In genomic region chr20:58377017-58377416, GRCh38 we compare ENCODE assay signal across 27 cellular contexts.
"Had no signal": no experiment of that assay in that cellular context is flagged by ENCODE, and none has a peak within 500 bp of the region (broad histone marks: within the 10 kb centered on the region; RNA-seq: fewer than 3 reads in every experiment).

No MANE protein-coding gene starts in this region.

- H3K36me3 Mint-ChIP-seq: mesothelial cell of epicardium had no signal

- FAIRE-seq: colon, endometrium, islet of Langerhans, keratinocyte had no signal

- H3K4me3 Mint-ChIP-seq: dendritic cell treated with granulocyte-macrophage colony-stimulating factor and Interleukin-4, amounts not matched to agents 40 ng/mL and 50 ng/mL, for 4 days; effector memory CD8-positive, alpha-beta T cell; endodermal cell; mesothelial cell of epicardium had no signal

- H3K27ac ChIP-seq: coronary artery, epithelial cell of prostate, esophagus squamous epithelium, gastrocnemius medialis, heart right ventricle, left lung, lower lobe of right lung had no signal

- H3K4me3 ChIP-seq: coronary artery, esophagus squamous epithelium, gastrocnemius medialis, heart right ventricle, left lung, lower lobe of right lung, mucosa of descending colon had no signal

- H3K36me3 ChIP-seq: esophagus squamous epithelium, gastrocnemius medialis, heart right ventricle, left lung, lower lobe of right lung had no signal

- DNase-seq: effector CD8-positive, alpha-beta T cell; effector memory CD8-positive, alpha-beta T cell; endodermal cell; erythroblast; esophagus squamous epithelium; foreskin fibroblast; foreskin melanocyte; gastrocnemius medialis; glutamatergic neuron; head of caudate nucleus; heart right ventricle; hippocampal formation; left cardiac atrium; left lung; left ventricle myocardium superior; lower lobe of right lung; mesenchymal stem cell; mucosa of descending colon had no signal

- H3K27ac Mint-ChIP-seq: dendritic cell treated with granulocyte-macrophage colony-stimulating factor and Interleukin-4, amounts not matched to agents 40 ng/mL and 50 ng/mL, for 4 days; effector memory CD8-positive, alpha-beta T cell; endodermal cell; mesothelial cell of epicardium had no signal

- H3K9me3 ChIP-seq: esophagus squamous epithelium, gastrocnemius medialis, left lung, lower lobe of right lung had no signal

- ATAC-seq: effector memory CD8-positive, alpha-beta T cell; esophagus mucosa; gastrocnemius medialis; heart right ventricle; left cardiac atrium; left lung; left ventricle myocardium superior; lower lobe of right lung; mucosa of descending colon had no signal

- H3K4me1 ChIP-seq: esophagus squamous epithelium, gastrocnemius medialis, heart right ventricle, left lung, lower lobe of right lung had no signal
